ENCODE assay signal across 1 cellular context in genomic region chr10:122213766-122214165, GRCh38.
TF ChIP-seq lines count a peak whose summit lies in the region.

No MANE protein-coding gene starts in this region.

TF ChIP-seq in HCT116, 20 proteins besides CTCF, POLR2A, EP300 and RAD21 (continued from another document):
- no peak for TF ChIP-seq ZBTB33 (IDR thresholded peaks at IDR 0.05; ENCODE audit: extremely low read depth, insufficient replicate concordance, low read length)
- TF ChIP-seq ATF3 (IDR thresholded peaks at IDR 0.05): no peak
- no peak for TF ChIP-seq ZFX (IDR thresholded peaks at IDR 0.05)
- TF ChIP-seq JUND (IDR thresholded peaks at IDR 0.05): no peak
TF ChIP-seq in HCT116: peak in this region for 0.
